14 cellular contexts compared by ENCODE assay signal in genomic region chr2:43513216-43513615, GRCh38.
DNase-seq lines count a peak whose midpoint lies in the region; ATAC-seq and TF ChIP-seq lines count a peak whose summit lies in the region.
"Had no signal": no experiment of that assay in that cellular context is flagged by ENCODE, and none has a peak within 500 bp of the region (broad histone marks: within the 10 kb centered on the region; RNA-seq: fewer than 3 reads in every experiment).

No MANE protein-coding gene starts in this region.

- H3K36me3 ChIP-seq in vagina: no peaks in the 10 kb centered on the region

- peak overlapping the region; percentile 12 for H3K27ac ChIP-seq in vagina
- H3K27ac ChIP-seq: 22Rv1, SJSA1 had no signal

- DNase-seq in activated T-cell treated with anti-CD3 and anti-CD28 coated beads, Interleukin-2, amount 50 U/mL, for 72 hours: no peak
- no peak for DNase-seq in activated T-cell treated with anti-CD3 and anti-CD28 coated beads, Interleukin-2, amount 50 U/mL, for 24 hours
- DNase-seq in fibroblast of the aortic adventitia (ENCODE audit: low read depth): peak; percentile 65
- DNase-seq in vagina (ENCODE audit: extremely low spot score in 2 of 2): no peak
- no peak for DNase-seq in NCI-H1105 (lab: John Stamatoyannopoulos, UW)
- DNase-seq in Ammon's horn (ENCODE audit: low spot score): no peak
- DNase-seq in NCI-H2171 (lab: John Stamatoyannopoulos, UW): no peak
- DNase-seq: activated CD4-positive, alpha-beta T cell treated with anti-CD3 and anti-CD28 coated beads for 1 hour; activated effector memory CD4-positive, alpha-beta T cell treated with anti-CD3 and anti-CD28 coated beads, Interleukin-2, amount 50 U/mL, for 16 hours; DMS79 treated with DMSO at 0.1 percent for 48 hours; stimulated activated naive CD8-positive, alpha-beta T cell treated with anti-CD3 and anti-CD28 coated beads, Interleukin-15, Interleukin-2, amounts not matched to agents 100 U/mL and 50 U/mL, for 24 hours had no signal

- peak overlapping the region; percentile 70 for H3K27ac Mint-ChIP-seq in activated T-cell treated with anti-CD3 and anti-CD28 coated beads, Interleukin-2, amount 50 U/mL, for 72 hours
- H3K27ac Mint-ChIP-seq in activated T-cell treated with anti-CD3 and anti-CD28 coated beads, Interleukin-2, amount 50 U/mL, for 24 hours: no peak overlapping the region

- H3K9me3 ChIP-seq in vagina: no peaks in the 10 kb centered on the region
- H3K9me3 ChIP-seq: SJSA1 had no signal

- H3K9me3 Mint-ChIP-seq in activated T-cell treated with anti-CD3 and anti-CD28 coated beads, Interleukin-2, amount 50 U/mL, for 72 hours: no peaks in the 10 kb centered on the region
- H3K9me3 Mint-ChIP-seq in activated T-cell treated with anti-CD3 and anti-CD28 coated beads, Interleukin-2, amount 50 U/mL, for 24 hours: no peaks in the 10 kb centered on the region

- no peaks in the 10 kb centered on the region for H3K27me3 ChIP-seq in vagina
- H3K27me3 ChIP-seq: SJSA1 had no signal

- intact Hi-C loops in vagina (cut with DNase I): no loop called here

- peaks cover 3 to 15% of the 10 kb centered on the region in 2 donors for H3K36me3 Mint-ChIP-seq in activated T-cell treated with anti-CD3 and anti-CD28 coated beads, Interleukin-2, amount 50 U/mL, for 72 hours (ENCODE audit: insufficient read depth in 2 of 2)
- peaks cover 48% of the 10 kb centered on the region for H3K36me3 Mint-ChIP-seq in activated T-cell treated with anti-CD3 and anti-CD28 coated beads, Interleukin-2, amount 50 U/mL, for 24 hours (ENCODE audit: low read depth)

- no peak for ATAC-seq in activated T-cell treated with anti-CD3 and anti-CD28 coated beads, Interleukin-2, amount 50 U/mL, for 72 hours (replicated peaks in 1 of 2)
- ATAC-seq in HG03045 (IDR thresholded peaks at IDR 0.05; ENCODE audit: unreplicated experiment): peak; percentile 64
- ATAC-seq: stimulated activated naive CD8-positive, alpha-beta T cell treated with anti-CD3 and anti-CD28 coated beads, Interleukin-15, Interleukin-2, amounts not matched to agents 100 U/mL and 50 U/mL, for 24 hours had no signal

- H3K4me3 Mint-ChIP-seq in activated T-cell treated with anti-CD3 and anti-CD28 coated beads, Interleukin-2, amount 50 U/mL, for 72 hours: no peak overlapping the region
- H3K4me3 Mint-ChIP-seq in activated T-cell treated with anti-CD3 and anti-CD28 coated beads, Interleukin-2, amount 50 U/mL, for 24 hours: no peak overlapping the region

- TF ChIP-seq POLR2A in vagina (IDR thresholded peaks at IDR 0.05): no peak

- H3K4me1 ChIP-seq in vagina: peaks cover 34% of the 10 kb centered on the region

- no peaks in the 10 kb centered on the region for H3K27me3 Mint-ChIP-seq in activated T-cell treated with anti-CD3 and anti-CD28 coated beads, Interleukin-2, amount 50 U/mL, for 72 hours (ENCODE audit: low read depth)
- H3K27me3 Mint-ChIP-seq in activated T-cell treated with anti-CD3 and anti-CD28 coated beads, Interleukin-2, amount 50 U/mL, for 24 hours: no peaks in the 10 kb centered on the region

- H3K4me3 ChIP-seq in fibroblast of the aortic adventitia (ENCODE audit: low read depth, low read length): no peak overlapping the region
- no peak overlapping the region for H3K4me3 ChIP-seq in vagina
- H3K4me3 ChIP-seq: SJSA1 had no signal

- peaks cover 39% of the 10 kb centered on the region for H3K4me1 Mint-ChIP-seq in activated T-cell treated with anti-CD3 and anti-CD28 coated beads, Interleukin-2, amount 50 U/mL, for 72 hours (ENCODE audit: low read depth)
- H3K4me1 Mint-ChIP-seq in activated T-cell treated with anti-CD3 and anti-CD28 coated beads, Interleukin-2, amount 50 U/mL, for 24 hours (ENCODE audit: low read depth): peaks cover 45% of the 10 kb centered on the region

- TF ChIP-seq CTCF in fibroblast of the aortic adventitia (IDR thresholded peaks at IDR 0.05; ENCODE audit: insufficient read depth, low read length) (no peak), vagina (IDR thresholded peaks at IDR 0.05) (no peak)
